In the genomic region with DNA sequence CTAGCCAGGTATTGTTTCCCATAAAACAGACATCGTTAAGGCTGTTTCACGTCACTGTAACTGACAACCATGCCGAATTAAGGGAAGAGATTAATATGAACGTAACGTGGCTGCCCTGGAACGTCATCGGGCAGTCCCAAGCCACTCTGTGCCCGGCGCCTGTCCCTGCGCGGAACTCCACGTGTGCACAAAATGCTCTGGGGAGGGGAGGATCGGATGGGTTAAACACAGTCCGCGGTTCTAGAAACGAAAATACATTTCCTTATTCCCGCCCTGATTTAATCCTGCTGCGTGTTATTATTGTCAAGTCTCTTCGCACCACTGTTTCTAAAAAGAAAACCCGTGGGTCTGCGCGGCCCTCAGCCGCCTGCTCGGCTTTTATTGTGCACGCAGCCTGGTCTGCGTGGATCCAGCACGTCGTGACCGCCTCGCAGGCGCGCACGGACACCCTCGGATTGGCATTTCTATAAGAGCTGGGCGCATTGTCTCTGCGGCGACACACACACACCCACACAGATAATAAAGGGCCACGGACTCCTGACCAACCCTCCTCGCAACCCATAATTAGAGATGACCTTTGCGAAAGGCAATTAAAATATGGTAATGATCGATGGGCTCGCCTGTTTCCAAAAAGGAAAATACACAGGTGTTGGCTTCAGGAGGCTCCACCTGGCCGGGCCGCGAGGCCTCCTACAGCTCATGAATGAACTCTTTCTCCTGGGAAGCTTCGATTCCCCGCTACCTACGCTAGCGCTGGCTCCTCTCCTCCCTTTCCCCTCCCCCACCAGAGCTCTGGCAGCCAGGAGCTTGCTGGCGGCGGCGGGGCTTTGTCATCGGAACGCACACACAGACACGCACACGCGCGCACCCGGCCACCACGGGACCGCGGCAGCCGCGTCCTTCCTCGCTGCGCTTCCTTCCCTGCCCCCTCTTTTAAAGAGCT, we compare ENCODE assay signal across 8 cellular contexts.
DNase-seq lines count a peak whose midpoint lies in the region; ATAC-seq and TF ChIP-seq lines count a peak whose summit lies in the region.

No MANE protein-coding gene starts in this region.

- no peak for TF ChIP-seq POLR2A in lower leg skin (IDR thresholded peaks at IDR 0.05)

- no peaks in the 10 kb centered on the region for H3K36me3 ChIP-seq in mucosa of descending colon (ENCODE audit: low read depth)

- H3K4me3 ChIP-seq in choroid plexus epithelial cell (ENCODE audit: low read depth, low read length) (peak overlapping the region; percentile 50), mucosa of descending colon (no peak overlapping the region), lower leg skin (ENCODE audit: low read depth, poor library complexity, severe bottlenecking) (no peak overlapping the region)

- H3K4me1 ChIP-seq in mucosa of descending colon (ENCODE audit: low read depth), result no peaks in the 10 kb centered on the region

- ATAC-seq in mucosa of descending colon, result peak; percentile 11
- ATAC-seq in HG03025 (IDR thresholded peaks at IDR 0.05; ENCODE audit: low FRiP score, unreplicated experiment), result no peak

- H3K9me3 ChIP-seq in mucosa of descending colon, result no peaks in the 10 kb centered on the region

- 9 to 11% methylated on average over 36 to 66 of the region's 66 CpGs for WGBS in lower leg skin, 2 donors

- DNase-seq in NCI-H146 (lab: John Stamatoyannopoulos, UW), result peak; percentile 93
- DNase-seq in choroid plexus epithelial cell (ENCODE audit: low read depth), result no peak
- peak; percentile 40 to 51 (median 50) for DNase-seq in mucosa of descending colon
- DNase-seq in SKM-1 treated with dmso at 0.1 percent for 144 hours (lab: John Stamatoyannopoulos, UW; ENCODE audit: unreplicated experiment), result no peak
- no peak for DNase-seq in epidermal melanocyte (ENCODE audit: insufficient read length, low spot score)
- no peak for DNase-seq in lower leg skin (ENCODE audit: low spot score in 2 of 2)

- intact Hi-C loops in mucosa of descending colon (cut with DNase I, micrococcal nuclease) (no loop called here), lower leg skin (cut with DNase I; ENCODE audit: low total_unique reads) (no loop called here)

- TF ChIP-seq CTCF in C4-2B (conservative IDR thresholded peaks at IDR 0.05), result no peak
- TF ChIP-seq CTCF in choroid plexus epithelial cell (conservative IDR thresholded peaks at IDR 0.05; ENCODE audit: low read depth, low read length), result no peak
- no peak for TF ChIP-seq CTCF in mucosa of descending colon (IDR thresholded peaks at IDR 0.05)
- TF ChIP-seq CTCF in lower leg skin (IDR thresholded peaks at IDR 0.05), result no peak

- peak overlapping the region; percentile 57 for H3K27ac ChIP-seq in C4-2B

Comparison
In these comparisons a context has a peak if more than half of its experiments do, and no peak if none do; other contexts are left out.
1. DNase-seq: peak in NCI-H146 (single experiment) and mucosa of descending colon (3 of 3); none in choroid plexus epithelial cell (single experiment), SKM-1 treated with dmso at 0.1 percent for 144 hours (single experiment), epidermal melanocyte (single experiment) and lower leg skin (0 of 2).